Comparison of ENCODE assay signal across 1 cellular context in the genomic region with DNA sequence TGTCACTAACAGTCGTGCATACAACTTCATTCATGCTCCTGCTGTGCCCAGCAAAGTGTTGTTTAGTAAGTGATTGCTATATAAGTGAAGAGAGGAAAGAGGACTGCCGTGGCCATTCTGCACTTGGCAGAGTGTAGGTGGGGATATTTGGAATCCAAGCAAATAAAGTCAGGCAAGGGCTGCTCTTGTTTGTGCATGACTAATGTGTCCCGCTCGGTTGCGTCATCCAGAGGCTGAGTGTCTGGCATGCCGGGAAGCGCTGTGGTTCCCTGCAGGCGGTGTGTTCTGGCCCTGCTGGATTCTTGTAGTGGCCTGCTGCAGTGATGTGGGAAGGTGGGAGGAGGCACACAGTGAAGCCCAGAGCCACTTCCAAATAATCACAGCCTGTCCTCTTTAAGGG.
TF ChIP-seq lines count a peak whose summit lies in the region.

No MANE protein-coding gene starts in this region.

TF ChIP-seq in HepG2, 621 proteins besides CTCF, POLR2A, EP300 and RAD21 (continued from another document and continues in another):
- TF ChIP-seq, protein P1, sequence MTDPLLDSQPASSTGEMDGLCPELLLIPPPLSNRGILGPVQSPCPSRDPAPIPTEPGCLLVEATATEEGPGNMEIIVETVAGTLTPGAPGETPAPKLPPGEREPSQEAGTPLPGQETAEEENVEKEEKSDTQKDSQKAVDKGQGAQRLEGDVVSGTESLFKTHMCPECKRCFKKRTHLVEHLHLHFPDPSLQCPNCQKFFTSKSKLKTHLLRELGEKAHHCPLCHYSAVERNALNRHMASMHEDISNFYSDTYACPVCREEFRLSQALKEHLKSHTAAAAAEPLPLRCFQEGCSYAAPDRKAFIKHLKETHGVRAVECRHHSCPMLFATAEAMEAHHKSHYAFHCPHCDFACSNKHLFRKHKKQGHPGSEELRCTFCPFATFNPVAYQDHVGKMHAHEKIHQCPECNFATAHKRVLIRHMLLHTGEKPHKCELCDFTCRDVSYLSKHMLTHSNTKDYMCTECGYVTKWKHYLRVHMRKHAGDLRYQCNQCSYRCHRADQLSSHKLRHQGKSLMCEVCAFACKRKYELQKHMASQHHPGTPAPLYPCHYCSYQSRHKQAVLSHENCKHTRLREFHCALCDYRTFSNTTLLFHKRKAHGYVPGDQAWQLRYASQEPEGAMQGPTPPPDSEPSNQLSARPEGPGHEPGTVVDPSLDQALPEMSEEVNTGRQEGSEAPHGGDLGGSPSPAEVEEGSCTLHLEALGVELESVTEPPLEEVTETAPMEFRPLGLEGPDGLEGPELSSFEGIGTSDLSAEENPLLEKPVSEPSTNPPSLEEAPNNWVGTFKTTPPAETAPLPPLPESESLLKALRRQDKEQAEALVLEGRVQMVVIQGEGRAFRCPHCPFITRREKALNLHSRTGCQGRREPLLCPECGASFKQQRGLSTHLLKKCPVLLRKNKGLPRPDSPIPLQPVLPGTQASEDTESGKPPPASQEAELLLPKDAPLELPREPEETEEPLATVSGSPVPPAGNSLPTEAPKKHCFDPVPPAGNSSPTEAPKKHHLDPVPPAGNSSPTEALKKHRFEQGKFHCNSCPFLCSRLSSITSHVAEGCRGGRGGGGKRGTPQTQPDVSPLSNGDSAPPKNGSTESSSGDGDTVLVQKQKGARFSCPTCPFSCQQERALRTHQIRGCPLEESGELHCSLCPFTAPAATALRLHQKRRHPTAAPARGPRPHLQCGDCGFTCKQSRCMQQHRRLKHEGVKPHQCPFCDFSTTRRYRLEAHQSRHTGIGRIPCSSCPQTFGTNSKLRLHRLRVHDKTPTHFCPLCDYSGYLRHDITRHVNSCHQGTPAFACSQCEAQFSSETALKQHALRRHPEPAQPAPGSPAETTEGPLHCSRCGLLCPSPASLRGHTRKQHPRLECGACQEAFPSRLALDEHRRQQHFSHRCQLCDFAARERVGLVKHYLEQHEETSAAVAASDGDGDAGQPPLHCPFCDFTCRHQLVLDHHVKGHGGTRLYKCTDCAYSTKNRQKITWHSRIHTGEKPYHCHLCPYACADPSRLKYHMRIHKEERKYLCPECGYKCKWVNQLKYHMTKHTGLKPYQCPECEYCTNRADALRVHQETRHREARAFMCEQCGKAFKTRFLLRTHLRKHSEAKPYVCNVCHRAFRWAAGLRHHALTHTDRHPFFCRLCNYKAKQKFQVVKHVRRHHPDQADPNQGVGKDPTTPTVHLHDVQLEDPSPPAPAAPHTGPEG (CRISPR knock-in tag; IDR thresholded peaks at IDR 0.05): no peak
- no peak for TF ChIP-seq ZNF839 (CRISPR knock-in tag; IDR thresholded peaks at IDR 0.05; ENCODE audit: borderline replicate concordance)
- no peak for TF ChIP-seq HMGA1 (CRISPR knock-in tag; conservative IDR thresholded peaks at IDR 0.05)
- TF ChIP-seq, protein P2, sequence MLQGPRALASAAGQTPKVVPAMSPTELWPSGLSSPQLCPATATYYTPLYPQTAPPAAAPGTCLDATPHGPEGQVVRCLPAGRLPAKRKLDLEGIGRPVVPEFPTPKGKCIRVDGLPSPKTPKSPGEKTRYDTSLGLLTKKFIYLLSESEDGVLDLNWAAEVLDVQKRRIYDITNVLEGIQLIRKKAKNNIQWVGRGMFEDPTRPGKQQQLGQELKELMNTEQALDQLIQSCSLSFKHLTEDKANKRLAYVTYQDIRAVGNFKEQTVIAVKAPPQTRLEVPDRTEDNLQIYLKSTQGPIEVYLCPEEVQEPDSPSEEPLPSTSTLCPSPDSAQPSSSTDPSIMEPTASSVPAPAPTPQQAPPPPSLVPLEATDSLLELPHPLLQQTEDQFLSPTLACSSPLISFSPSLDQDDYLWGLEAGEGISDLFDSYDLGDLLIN (CRISPR knock-in tag; IDR thresholded peaks at IDR 0.05; ENCODE audit: borderline replicate concordance): 0 out of 2 replicates have a peak, but pooled peaks have one; percentile 43
- TF ChIP-seq KDM1A (CRISPR knock-in tag; IDR thresholded peaks at IDR 0.05): peak; percentile 85; the same call in 1 of the 2 replicates
- TF ChIP-seq, protein P3, sequence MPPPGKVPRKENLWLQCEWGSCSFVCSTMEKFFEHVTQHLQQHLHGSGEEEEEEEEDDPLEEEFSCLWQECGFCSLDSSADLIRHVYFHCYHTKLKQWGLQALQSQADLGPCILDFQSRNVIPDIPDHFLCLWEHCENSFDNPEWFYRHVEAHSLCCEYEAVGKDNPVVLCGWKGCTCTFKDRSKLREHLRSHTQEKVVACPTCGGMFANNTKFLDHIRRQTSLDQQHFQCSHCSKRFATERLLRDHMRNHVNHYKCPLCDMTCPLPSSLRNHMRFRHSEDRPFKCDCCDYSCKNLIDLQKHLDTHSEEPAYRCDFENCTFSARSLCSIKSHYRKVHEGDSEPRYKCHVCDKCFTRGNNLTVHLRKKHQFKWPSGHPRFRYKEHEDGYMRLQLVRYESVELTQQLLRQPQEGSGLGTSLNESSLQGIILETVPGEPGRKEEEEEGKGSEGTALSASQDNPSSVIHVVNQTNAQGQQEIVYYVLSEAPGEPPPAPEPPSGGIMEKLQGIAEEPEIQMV (CRISPR knock-in tag; IDR thresholded peaks at IDR 0.05; ENCODE audit: low read depth): peak; percentile 56; the same call in 1 of the 2 replicates
- peak; percentile 56; the same call in 1 of the 2 replicates for TF ChIP-seq ZBTB38 (CRISPR knock-in tag; IDR thresholded peaks at IDR 0.05)
- TF ChIP-seq, protein P4, sequence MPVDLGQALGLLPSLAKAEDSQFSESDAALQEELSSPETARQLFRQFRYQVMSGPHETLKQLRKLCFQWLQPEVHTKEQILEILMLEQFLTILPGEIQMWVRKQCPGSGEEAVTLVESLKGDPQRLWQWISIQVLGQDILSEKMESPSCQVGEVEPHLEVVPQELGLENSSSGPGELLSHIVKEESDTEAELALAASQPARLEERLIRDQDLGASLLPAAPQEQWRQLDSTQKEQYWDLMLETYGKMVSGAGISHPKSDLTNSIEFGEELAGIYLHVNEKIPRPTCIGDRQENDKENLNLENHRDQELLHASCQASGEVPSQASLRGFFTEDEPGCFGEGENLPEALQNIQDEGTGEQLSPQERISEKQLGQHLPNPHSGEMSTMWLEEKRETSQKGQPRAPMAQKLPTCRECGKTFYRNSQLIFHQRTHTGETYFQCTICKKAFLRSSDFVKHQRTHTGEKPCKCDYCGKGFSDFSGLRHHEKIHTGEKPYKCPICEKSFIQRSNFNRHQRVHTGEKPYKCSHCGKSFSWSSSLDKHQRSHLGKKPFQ (CRISPR knock-in tag; IDR thresholded peaks at IDR 0.05; ENCODE audit: insufficient replicate concordance): no peak
- TF ChIP-seq, protein P5, sequence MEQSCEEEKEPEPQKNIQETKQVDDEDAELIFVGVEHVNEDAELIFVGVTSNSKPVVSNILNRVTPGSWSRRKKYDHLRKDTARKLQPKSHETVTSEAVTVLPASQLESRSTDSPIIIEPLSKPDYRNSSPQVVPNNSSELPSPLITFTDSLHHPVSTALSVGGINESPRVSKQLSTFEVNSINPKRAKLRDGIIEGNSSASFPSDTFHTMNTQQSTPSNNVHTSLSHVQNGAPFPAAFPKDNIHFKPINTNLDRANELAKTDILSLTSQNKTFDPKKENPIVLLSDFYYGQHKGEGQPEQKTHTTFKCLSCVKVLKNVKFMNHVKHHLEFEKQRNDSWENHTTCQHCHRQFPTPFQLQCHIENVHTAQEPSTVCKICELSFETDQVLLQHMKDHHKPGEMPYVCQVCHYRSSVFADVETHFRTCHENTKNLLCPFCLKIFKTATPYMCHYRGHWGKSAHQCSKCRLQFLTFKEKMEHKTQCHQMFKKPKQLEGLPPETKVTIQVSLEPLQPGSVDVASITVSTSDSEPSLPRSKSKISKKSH (CRISPR knock-in tag; IDR thresholded peaks at IDR 0.05; ENCODE audit: borderline replicate concordance): no peak
- TF ChIP-seq, protein P6, sequence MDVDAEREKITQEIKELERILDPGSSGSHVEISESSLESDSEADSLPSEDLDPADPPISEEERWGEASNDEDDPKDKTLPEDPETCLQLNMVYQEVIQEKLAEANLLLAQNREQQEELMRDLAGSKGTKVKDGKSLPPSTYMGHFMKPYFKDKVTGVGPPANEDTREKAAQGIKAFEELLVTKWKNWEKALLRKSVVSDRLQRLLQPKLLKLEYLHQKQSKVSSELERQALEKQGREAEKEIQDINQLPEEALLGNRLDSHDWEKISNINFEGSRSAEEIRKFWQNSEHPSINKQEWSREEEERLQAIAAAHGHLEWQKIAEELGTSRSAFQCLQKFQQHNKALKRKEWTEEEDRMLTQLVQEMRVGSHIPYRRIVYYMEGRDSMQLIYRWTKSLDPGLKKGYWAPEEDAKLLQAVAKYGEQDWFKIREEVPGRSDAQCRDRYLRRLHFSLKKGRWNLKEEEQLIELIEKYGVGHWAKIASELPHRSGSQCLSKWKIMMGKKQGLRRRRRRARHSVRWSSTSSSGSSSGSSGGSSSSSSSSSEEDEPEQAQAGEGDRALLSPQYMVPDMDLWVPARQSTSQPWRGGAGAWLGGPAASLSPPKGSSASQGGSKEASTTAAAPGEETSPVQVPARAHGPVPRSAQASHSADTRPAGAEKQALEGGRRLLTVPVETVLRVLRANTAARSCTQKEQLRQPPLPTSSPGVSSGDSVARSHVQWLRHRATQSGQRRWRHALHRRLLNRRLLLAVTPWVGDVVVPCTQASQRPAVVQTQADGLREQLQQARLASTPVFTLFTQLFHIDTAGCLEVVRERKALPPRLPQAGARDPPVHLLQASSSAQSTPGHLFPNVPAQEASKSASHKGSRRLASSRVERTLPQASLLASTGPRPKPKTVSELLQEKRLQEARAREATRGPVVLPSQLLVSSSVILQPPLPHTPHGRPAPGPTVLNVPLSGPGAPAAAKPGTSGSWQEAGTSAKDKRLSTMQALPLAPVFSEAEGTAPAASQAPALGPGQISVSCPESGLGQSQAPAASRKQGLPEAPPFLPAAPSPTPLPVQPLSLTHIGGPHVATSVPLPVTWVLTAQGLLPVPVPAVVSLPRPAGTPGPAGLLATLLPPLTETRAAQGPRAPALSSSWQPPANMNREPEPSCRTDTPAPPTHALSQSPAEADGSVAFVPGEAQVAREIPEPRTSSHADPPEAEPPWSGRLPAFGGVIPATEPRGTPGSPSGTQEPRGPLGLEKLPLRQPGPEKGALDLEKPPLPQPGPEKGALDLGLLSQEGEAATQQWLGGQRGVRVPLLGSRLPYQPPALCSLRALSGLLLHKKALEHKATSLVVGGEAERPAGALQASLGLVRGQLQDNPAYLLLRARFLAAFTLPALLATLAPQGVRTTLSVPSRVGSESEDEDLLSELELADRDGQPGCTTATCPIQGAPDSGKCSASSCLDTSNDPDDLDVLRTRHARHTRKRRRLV (CRISPR knock-in tag; IDR thresholded peaks at IDR 0.05): 0 out of 2 replicates have a peak, but pooled peaks have one; percentile 51
- peak; percentile 76 for TF ChIP-seq XRCC5 (optimal IDR thresholded peaks at IDR 0.05; ENCODE audit: low read length)
- TF ChIP-seq NFRKB (IDR thresholded peaks at IDR 0.05): no peak
- peak; percentile 87 for TF ChIP-seq ISL2 (CRISPR knock-in tag; IDR thresholded peaks at IDR 0.05)
- no peak for TF ChIP-seq ZNF367 (CRISPR knock-in tag; IDR thresholded peaks at IDR 0.05; ENCODE audit: borderline replicate concordance)
- 0 out of 2 replicates have a peak, but pooled peaks have one; percentile 41 for TF ChIP-seq SPEN (CRISPR knock-in tag; IDR thresholded peaks at IDR 0.05; ENCODE audit: low read depth)
- TF ChIP-seq, protein P7, sequence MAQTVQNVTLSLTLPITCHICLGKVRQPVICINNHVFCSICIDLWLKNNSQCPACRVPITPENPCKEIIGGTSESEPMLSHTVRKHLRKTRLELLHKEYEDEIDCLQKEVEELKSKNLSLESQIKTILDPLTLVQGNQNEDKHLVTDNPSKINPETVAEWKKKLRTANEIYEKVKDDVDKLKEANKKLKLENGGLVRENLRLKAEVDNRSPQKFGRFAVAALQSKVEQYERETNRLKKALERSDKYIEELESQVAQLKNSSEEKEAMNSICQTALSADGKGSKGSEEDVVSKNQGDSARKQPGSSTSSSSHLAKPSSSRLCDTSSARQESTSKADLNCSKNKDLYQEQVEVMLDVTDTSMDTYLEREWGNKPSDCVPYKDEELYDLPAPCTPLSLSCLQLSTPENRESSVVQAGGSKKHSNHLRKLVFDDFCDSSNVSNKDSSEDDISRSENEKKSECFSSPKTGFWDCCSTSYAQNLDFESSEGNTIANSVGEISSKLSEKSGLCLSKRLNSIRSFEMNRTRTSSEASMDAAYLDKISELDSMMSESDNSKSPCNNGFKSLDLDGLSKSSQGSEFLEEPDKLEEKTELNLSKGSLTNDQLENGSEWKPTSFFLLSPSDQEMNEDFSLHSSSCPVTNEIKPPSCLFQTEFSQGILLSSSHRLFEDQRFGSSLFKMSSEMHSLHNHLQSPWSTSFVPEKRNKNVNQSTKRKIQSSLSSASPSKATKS (CRISPR knock-in tag; IDR thresholded peaks at IDR 0.05): no peak
- 0 out of 2 replicates have a peak, but pooled peaks have one; percentile 51 for TF ChIP-seq RFXAP (CRISPR knock-in tag; IDR thresholded peaks at IDR 0.05; ENCODE audit: borderline replicate concordance)
- peak; percentile 53; the same call in 1 of the 2 replicates for TF ChIP-seq MED13 (CRISPR knock-in tag; IDR thresholded peaks at IDR 0.05)
- TF ChIP-seq ZNF7 (CRISPR knock-in tag; IDR thresholded peaks at IDR 0.05): no peak
- TF ChIP-seq, protein P8, sequence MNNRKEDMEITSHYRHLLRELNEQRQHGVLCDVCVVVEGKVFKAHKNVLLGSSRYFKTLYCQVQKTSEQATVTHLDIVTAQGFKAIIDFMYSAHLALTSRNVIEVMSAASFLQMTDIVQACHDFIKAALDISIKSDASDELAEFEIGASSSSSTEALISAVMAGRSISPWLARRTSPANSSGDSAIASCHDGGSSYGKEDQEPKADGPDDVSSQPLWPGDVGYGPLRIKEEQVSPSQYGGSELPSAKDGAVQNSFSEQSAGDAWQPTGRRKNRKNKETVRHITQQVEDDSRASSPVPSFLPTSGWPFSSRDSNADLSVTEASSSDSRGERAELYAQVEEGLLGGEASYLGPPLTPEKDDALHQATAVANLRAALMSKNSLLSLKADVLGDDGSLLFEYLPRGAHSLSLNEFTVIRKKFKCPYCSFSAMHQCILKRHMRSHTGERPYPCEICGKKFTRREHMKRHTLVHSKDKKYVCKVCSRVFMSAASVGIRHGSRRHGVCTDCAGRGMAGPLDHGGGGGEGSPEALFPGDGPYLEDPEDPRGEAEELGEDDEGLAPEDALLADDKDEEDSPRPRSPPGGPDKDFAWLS (CRISPR knock-in tag; IDR thresholded peaks at IDR 0.05; ENCODE audit: borderline replicate concordance): no peak
- peak; percentile 100 for TF ChIP-seq CEBPG (CRISPR knock-in tag; IDR thresholded peaks at IDR 0.05)
- TF ChIP-seq ZNF773 (CRISPR knock-in tag; IDR thresholded peaks at IDR 0.05; ENCODE audit: borderline replicate concordance): no peak
- TF ChIP-seq KAT7 (CRISPR knock-in tag; IDR thresholded peaks at IDR 0.05; ENCODE audit: borderline replicate concordance): no peak
- TF ChIP-seq, protein P9, sequence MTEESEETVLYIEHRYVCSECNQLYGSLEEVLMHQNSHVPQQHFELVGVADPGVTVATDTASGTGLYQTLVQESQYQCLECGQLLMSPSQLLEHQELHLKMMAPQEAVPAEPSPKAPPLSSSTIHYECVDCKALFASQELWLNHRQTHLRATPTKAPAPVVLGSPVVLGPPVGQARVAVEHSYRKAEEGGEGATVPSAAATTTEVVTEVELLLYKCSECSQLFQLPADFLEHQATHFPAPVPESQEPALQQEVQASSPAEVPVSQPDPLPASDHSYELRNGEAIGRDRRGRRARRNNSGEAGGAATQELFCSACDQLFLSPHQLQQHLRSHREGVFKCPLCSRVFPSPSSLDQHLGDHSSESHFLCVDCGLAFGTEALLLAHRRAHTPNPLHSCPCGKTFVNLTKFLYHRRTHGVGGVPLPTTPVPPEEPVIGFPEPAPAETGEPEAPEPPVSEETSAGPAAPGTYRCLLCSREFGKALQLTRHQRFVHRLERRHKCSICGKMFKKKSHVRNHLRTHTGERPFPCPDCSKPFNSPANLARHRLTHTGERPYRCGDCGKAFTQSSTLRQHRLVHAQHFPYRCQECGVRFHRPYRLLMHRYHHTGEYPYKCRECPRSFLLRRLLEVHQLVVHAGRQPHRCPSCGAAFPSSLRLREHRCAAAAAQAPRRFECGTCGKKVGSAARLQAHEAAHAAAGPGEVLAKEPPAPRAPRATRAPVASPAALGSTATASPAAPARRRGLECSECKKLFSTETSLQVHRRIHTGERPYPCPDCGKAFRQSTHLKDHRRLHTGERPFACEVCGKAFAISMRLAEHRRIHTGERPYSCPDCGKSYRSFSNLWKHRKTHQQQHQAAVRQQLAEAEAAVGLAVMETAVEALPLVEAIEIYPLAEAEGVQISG (CRISPR knock-in tag; IDR thresholded peaks at IDR 0.05): peak; percentile 89
- TF ChIP-seq SOX6 (IDR thresholded peaks at IDR 0.05): no peak
- peak; percentile 89 for TF ChIP-seq SOX6 (CRISPR knock-in tag; IDR thresholded peaks at IDR 0.05)
